ENCODE assay signal across 35 cellular contexts in genomic region chr10:60932756-60933155, GRCh38. TPM values are rescaled to one million over a fixed set of nuclear protein-coding genes. Genes with fewer than 3 reads are reported as not detected.
"Had no signal": no experiment of that assay in that cellular context is flagged by ENCODE, and none has a peak within 500 bp of the region (broad histone marks: within the 10 kb centered on the region; RNA-seq: fewer than 3 reads in every experiment).

No MANE protein-coding gene starts in this region.

- H3K27me3 ChIP-seq: brain microvascular endothelial cell, cardiac muscle cell had no signal

- ATAC-seq: activated CD8-positive, alpha-beta T cell treated with anti-CD3 and anti-CD28 coated beads for 36 hours; activated T-cell treated with anti-CD3 and anti-CD28 coated beads, Interleukin-2, amount 50 U/mL, for 72 hours; activated T-helper 17 cell treated with anti-CD3 and anti-CD28 coated beads, Interleukin-2, amount 50 U/mL, for 72 hours had no signal

- H3K36me3 Mint-ChIP-seq: activated naive CD8-positive, alpha-beta T cell treated with anti-CD3 and anti-CD28 coated beads for 36 hours had no signal

- H3K27ac ChIP-seq: brain microvascular endothelial cell, cardiac muscle cell, KMS-11, PC-9, SK-N-MC, WERI-Rb-1 had no signal

- DNase-seq: activated CD4-positive, alpha-beta T cell treated with anti-CD3 and anti-CD28 coated beads, Interleukin-2, amount 10 ng/mL, durations not matched to agents 24 days and 14 days; activated CD4-positive, alpha-beta T cell treated with anti-CD3 and anti-CD28 coated beads, Interleukin-2, amount 50 U/mL, for 4 hours; activated CD8-positive, alpha-beta T cell treated with anti-CD3 and anti-CD28 coated beads for 36 hours; activated effector memory CD4-positive, alpha-beta T cell treated with anti-CD3 and anti-CD28 coated beads, Interleukin-2, amount 50 U/mL, for 16 hours; activated naive CD4-positive, alpha-beta T cell; activated naive CD4-positive, alpha-beta T cell treated with anti-CD3 and anti-CD28 coated beads, Interleukin-2, amount 50 U/mL, for 16 hours; activated naive CD8-positive, alpha-beta T cell treated with anti-CD3 and anti-CD28 coated beads for 36 hours; activated T-cell treated with anti-CD3 and anti-CD28 coated beads, Interleukin-2, amount 50 U/mL, for 1 hour; activated T-cell treated with anti-CD3 and anti-CD28 coated beads, Interleukin-2, amount 50 U/mL, for 72 hours; amniotic stem cell; aorta; brain microvascular endothelial cell; MM.1S; MV-4-11; NCI-H1092; NCI-H1436; NCI-H187; NCI-H2029 treated with DMSO at 0.1 percent for 48 hours; NCI-H2107; NCI-H226; NCI-H446 treated with DMSO at 0.1 percent for 48 hours; NCI-H524; NCI-H69; PC-9; Right ventricle myocardium superior; T1000; WERI-Rb-1 had no signal

- H3K36me3 ChIP-seq: brain microvascular endothelial cell, cardiac muscle cell, WERI-Rb-1 had no signal

- H3K9ac ChIP-seq: KMS-11 had no signal

- H3K4me3 Mint-ChIP-seq: activated CD4-positive, alpha-beta T cell treated with anti-CD3 and anti-CD28 coated beads, Interleukin-2, amount 10 ng/mL, durations not matched to agents 24 days and 14 days; activated CD8-positive, alpha-beta T cell treated with anti-CD3 and anti-CD28 coated beads for 36 hours; activated naive CD8-positive, alpha-beta T cell treated with anti-CD3 and anti-CD28 coated beads for 36 hours; activated T-cell treated with anti-CD3 and anti-CD28 coated beads, Interleukin-2, amount 50 U/mL, for 72 hours; activated T-helper 17 cell treated with anti-CD3 and anti-CD28 coated beads, Interleukin-2, amount 50 U/mL, for 72 hours had no signal

- H3K4me3 ChIP-seq: cardiac muscle cell, PC-9, SK-N-MC had no signal

- H3K4me2 ChIP-seq: KMS-11, PC-9 had no signal

- H2AFZ ChIP-seq: PC-9 had no signal

- H3K4me1 Mint-ChIP-seq: activated CD4-positive, alpha-beta T cell treated with anti-CD3 and anti-CD28 coated beads, Interleukin-2, amount 10 ng/mL, durations not matched to agents 24 days and 14 days; activated naive CD8-positive, alpha-beta T cell treated with anti-CD3 and anti-CD28 coated beads for 36 hours; activated T-helper 17 cell treated with anti-CD3 and anti-CD28 coated beads, Interleukin-2, amount 50 U/mL, for 72 hours had no signal

- H3K27ac Mint-ChIP-seq: activated CD4-positive, alpha-beta T cell treated with anti-CD3 and anti-CD28 coated beads, Interleukin-2, amount 10 ng/mL, durations not matched to agents 24 days and 14 days; activated CD8-positive, alpha-beta T cell treated with anti-CD3 and anti-CD28 coated beads for 36 hours; activated naive CD8-positive, alpha-beta T cell treated with anti-CD3 and anti-CD28 coated beads for 36 hours; activated T-cell treated with anti-CD3 and anti-CD28 coated beads, Interleukin-2, amount 50 U/mL, for 72 hours; activated T-helper 17 cell treated with anti-CD3 and anti-CD28 coated beads, Interleukin-2, amount 50 U/mL, for 72 hours had no signal

- H3K9me3 Mint-ChIP-seq: activated CD4-positive, alpha-beta T cell treated with anti-CD3 and anti-CD28 coated beads, Interleukin-2, amount 10 ng/mL, durations not matched to agents 24 days and 14 days had no signal

- H3K27me3 Mint-ChIP-seq: activated CD8-positive, alpha-beta T cell treated with anti-CD3 and anti-CD28 coated beads for 36 hours had no signal

RNA-seq across cellular contexts. Expression of gene RHOBTB1, which starts 11.2 kb away (rescaled TPM):
- total RNA-seq: activated CD4-positive, alpha-beta T cell treated with anti-CD3 and anti-CD28 coated beads, Interleukin-2, amount 10 ng/mL, durations not matched to agents 24 days and 14 days; activated CD8-positive, alpha-beta memory T cell treated with anti-CD3 and anti-CD28 coated beads for 36 hours; OCI-LY7; T-helper 1 cell treated with Interleukin-12 subunit alpha and Interleukin-12 subunit beta and Interleukin-4 antibody, amounts not matched to agents 30 ng/mL and 1 ng/mL, for 36 hours; T-helper 2 cell treated with Interferon-gamma antibody and Interleukin-4, amounts not matched to agents 100 ng/mL and 5 ng/mL, for 36 hours had no signal
